ENCODE assay signal across 8 cellular contexts in genomic region chr14:24367506-24368214, GRCh38. TPM values are rescaled to one million over a fixed set of nuclear protein-coding genes. Genes with fewer than 3 reads are reported as not detected.
DNase-seq lines count a peak whose midpoint lies in the region; ATAC-seq and TF ChIP-seq lines count a peak whose summit lies in the region.

NFATC4 (plus strand) TSS chr14:24368184; CDS start chr14:24368341, 157 bp downstream.

- H3K4me1 ChIP-seq in HUES48 (ENCODE audit: control insufficient read depth, insufficient read depth, low read length) (no peaks in the 10 kb centered on the region), colonic mucosa (peaks cover 9% of the 10 kb centered on the region)

- H3K4me3 Mint-ChIP-seq in stimulated activated naive B cell treated with anti-CD40 and anti-IgM and Interleukin-4, amounts not matched to agents 10 μg/mL and 1 μg/mL and 100 μg/mL, for 72 hours: peak within 1 kb of the TSS; percentile 78 to 80

- 0 out of 2 replicates have a peak, but pooled peaks cover 4% of the 10 kb centered on the region for H3K27me3 ChIP-seq in HUES48 (ENCODE audit: control insufficient read depth, insufficient read depth, low read length)
- no peaks in the 10 kb centered on the region for H3K27me3 ChIP-seq in colonic mucosa
- H3K27me3 ChIP-seq in layer of hippocampus (ENCODE audit: control insufficient read depth, insufficient read depth, low read length): no peaks in the 10 kb centered on the region

- peak; percentile 13 to 35 for ATAC-seq in stimulated activated naive B cell treated with anti-CD40 and anti-IgM and Interleukin-4, amounts not matched to agents 10 μg/mL and 1 μg/mL and 100 μg/mL, for 72 hours (replicated peaks)
- no peak for ATAC-seq in HG02571 (IDR thresholded peaks at IDR 0.05; ENCODE audit: unreplicated experiment)
- no peak for ATAC-seq in HG02938 (IDR thresholded peaks at IDR 0.05; ENCODE audit: unreplicated experiment)

- H3K36me3 Mint-ChIP-seq in stimulated activated naive B cell treated with anti-CD40 and anti-IgM and Interleukin-4, amounts not matched to agents 10 μg/mL and 1 μg/mL and 100 μg/mL, for 72 hours: no peaks in the 10 kb centered on the region

- H3K4me3 ChIP-seq in GM12865 (ENCODE audit: low read depth, low read length): no peak within 1 kb of the TSS
- peak within 1 kb of the TSS; percentile 83 for H3K4me3 ChIP-seq in HUES48 (ENCODE audit: low read depth, low read length)
- peak within 1 kb of the TSS; percentile 42 for H3K4me3 ChIP-seq in colonic mucosa

- no peak for TF ChIP-seq CTCF in GM12865 (IDR thresholded peaks at IDR 0.05; ENCODE audit: insufficient read depth, low read depth, low read length, missing control alignments)
- no peak for TF ChIP-seq CTCF in colonic mucosa (IDR thresholded peaks at IDR 0.05)

- peaks cover 26 to 38% of the 10 kb centered on the region in 2 donors for H3K4me1 Mint-ChIP-seq in stimulated activated naive B cell treated with anti-CD40 and anti-IgM and Interleukin-4, amounts not matched to agents 10 μg/mL and 1 μg/mL and 100 μg/mL, for 72 hours

- intact Hi-C loops in colonic mucosa (cut with DNase I): loop anchor here (2.0 to 5.0 kb wide), 2 partner anchors 35 to 63 kb away; no protein-coding TSS in a partner anchor

- peak within 1 kb of the TSS; percentile 84 for H3K27ac ChIP-seq in HUES48 (ENCODE audit: low read depth, low read length)
- peak within 1 kb of the TSS; percentile 72 for H3K27ac ChIP-seq in colonic mucosa
- H3K27ac ChIP-seq in layer of hippocampus (ENCODE audit: low read depth, low read length): peak within 1 kb of the TSS; percentile 90

- H3K27me3 Mint-ChIP-seq in stimulated activated naive B cell treated with anti-CD40 and anti-IgM and Interleukin-4, amounts not matched to agents 10 μg/mL and 1 μg/mL and 100 μg/mL, for 72 hours: peaks cover 5 to 12% of the 10 kb centered on the region in 2 donors

- H3K27ac Mint-ChIP-seq in stimulated activated naive B cell treated with anti-CD40 and anti-IgM and Interleukin-4, amounts not matched to agents 10 μg/mL and 1 μg/mL and 100 μg/mL, for 72 hours: peak within 1 kb of the TSS; percentile 88

- DNase-seq in GM12865 (ENCODE audit: low read depth) (peak; percentile 47), RKO (ENCODE audit: low spot score) (peak; percentile 35), colonic mucosa (peak; percentile 85)
- peak; percentile 16 for DNase-seq in stimulated activated naive B cell treated with anti-CD40 and anti-IgM and Interleukin-4, amounts not matched to agents 10 μg/mL and 1 μg/mL and 100 μg/mL, for 72 hours

- H3K36me3 ChIP-seq in HUES48 (ENCODE audit: control insufficient read depth, insufficient read depth, low read length) (no peaks in the 10 kb centered on the region; the same call in 1 of the 2 replicates), colonic mucosa (no peaks in the 10 kb centered on the region)

- H3K9me3 ChIP-seq in HUES48 (ENCODE audit: control insufficient read depth, insufficient read depth, low read length) (no peaks in the 10 kb centered on the region), colonic mucosa (no peaks in the 10 kb centered on the region)

- H3K9me3 Mint-ChIP-seq in stimulated activated naive B cell treated with anti-CD40 and anti-IgM and Interleukin-4, amounts not matched to agents 10 μg/mL and 1 μg/mL and 100 μg/mL, for 72 hours: no peaks in the 10 kb centered on the region

- H3K9ac ChIP-seq in HUES48 (ENCODE audit: low read depth, low read length): peak within 1 kb of the TSS; percentile 48
- H3K9ac ChIP-seq in colonic mucosa (ENCODE audit: low read depth in 2 of 2, low read length in 2 of 2): peak within 1 kb of the TSS; percentile 74 to 89

RNA-seq across cellular contexts. Expression of gene NFATC4, which starts in this region (rescaled TPM):
- total RNA-seq in colonic mucosa: 10 to 100 TPM; 11.2 to 24.0 TPM

Comparison
In these comparisons a context has a peak if more than half of its experiments do, and no peak if none do; other contexts are left out.
1. DNase-seq: peak in every context shown above with its lines; median percentile 85 in colonic mucosa; 47 in GM12865; 35 in RKO; 16 in stimulated activated naive B cell treated with anti-CD40 and anti-IgM and Interleukin-4, amounts not matched to agents 10 μg/mL and 1 μg/mL and 100 μg/mL, for 72 hours.
2. ATAC-seq: peak in stimulated activated naive B cell treated with anti-CD40 and anti-IgM and Interleukin-4, amounts not matched to agents 10 μg/mL and 1 μg/mL and 100 μg/mL, for 72 hours (2 of 2); none in HG02571 (single experiment) and HG02938 (single experiment).
3. Peak in every context shown above with its lines, with median percentiles within 50 percentile points of each other: H3K27ac ChIP-seq.